1 cellular context compared by ENCODE assay signal in genomic region chr11:129237880-129238638, GRCh38.
A peak's percentile ranks its signal among the peaks of the same experiment; 100 is the strongest.
TF ChIP-seq lines count a peak whose summit lies in the region.

No MANE protein-coding gene starts in this region.

TF ChIP-seq in IMR-90, 13 proteins besides CTCF, POLR2A, EP300 and RAD21:
- TF ChIP-seq MXI1 (IDR thresholded peaks at IDR 0.05; ENCODE audit: borderline replicate concordance, low read depth, low read length) (no peak), MAFK (IDR thresholded peaks at IDR 0.05; ENCODE audit: low read depth, low read length) (peak; percentile 57)
TF ChIP-seq in IMR-90: peak in this region for 1.
